Comparison of ENCODE assay signal across 19 cellular contexts in genomic region chr1:185593271-185593670, GRCh38.
"Had no signal": no experiment of that assay in that cellular context is flagged by ENCODE, and none has a peak within 500 bp of the region (broad histone marks: within the 10 kb centered on the region; RNA-seq: fewer than 3 reads in every experiment).

No MANE protein-coding gene starts in this region.

- DNase-seq: Kasumi-1, MV-4-11, NCI-H1105, NCI-H1417, NCI-H1436 treated with DMSO at 0.1 percent for 48 hours, NCI-H1694, NCI-H187 treated with DMSO at 0.1 percent for 48 hours, NCI-H2107, NCI-H2227 treated with DMSO at 0.1 percent for 48 hours, NCI-H524, NCI-H526 treated with DMSO at 0.1 percent for 48 hours, NCI-H748 treated with DMSO at 0.1 percent for 48 hours, Peyer's patch, SHP77 treated with DMSO at 0.1 percent for 48 hours, SJCRH30 had no signal

- H3K27me3 ChIP-seq: Peyer's patch, SJCRH30 had no signal

- H3K27ac ChIP-seq: HL-60, KMS-11, Peyer's patch, SJCRH30, SK-N-MC had no signal

- H3K36me3 ChIP-seq: Peyer's patch, SJCRH30 had no signal

- H3K9me3 ChIP-seq: Peyer's patch, SJCRH30 had no signal

- H3K4me1 ChIP-seq: Peyer's patch, SJCRH30 had no signal

- H3K4me3 ChIP-seq: K562, Peyer's patch, SJCRH30, SK-N-MC had no signal

- ATAC-seq: K562 had no signal
